In genomic region chr11:11570823-11571222, GRCh38 we compare ENCODE assay signal across 14 cellular contexts.
"Had no signal": no experiment of that assay in that cellular context is flagged by ENCODE, and none has a peak within 500 bp of the region (broad histone marks: within the 10 kb centered on the region; RNA-seq: fewer than 3 reads in every experiment).

No MANE protein-coding gene starts in this region.

- H3K36me3 Mint-ChIP-seq: naive thymus-derived CD4-positive, alpha-beta T cell had no signal

- DNase-seq: activated CD4-positive, alpha-beta memory T cell treated with anti-CD3 and anti-CD28 coated beads, Interleukin-2, amount 10 ng/mL, durations not matched to agents 7 days and 5 days; activated naive CD4-positive, alpha-beta T cell treated with Interleukin-2 at 50 U/mL for 16 hours; adrenal gland; dorsolateral prefrontal cortex; naive thymus-derived CD4-positive, alpha-beta T cell; retina; SHP77; stimulated activated CD4-positive, alpha-beta T cell treated with anti-CD3 and anti-CD28 coated beads, Interleukin-2, amount 100 ng/mL, for 24 hours; substantia nigra; upper lobe of right lung had no signal

- H3K27ac Mint-ChIP-seq: activated CD4-positive, alpha-beta memory T cell treated with anti-CD3 and anti-CD28 coated beads, Interleukin-2, amount 10 ng/mL, durations not matched to agents 7 days and 5 days; naive thymus-derived CD4-positive, alpha-beta T cell; T-helper 1 cell treated with Interleukin-12 subunit alpha and Interleukin-12 subunit beta and Interleukin-4 antibody, amounts not matched to agents 30 μg/mL and 1 μg/mL, for 36 hours had no signal

- H3K9me3 Mint-ChIP-seq: activated CD4-positive, alpha-beta memory T cell treated with anti-CD3 and anti-CD28 coated beads, Interleukin-2, amount 10 ng/mL, durations not matched to agents 7 days and 5 days; T-helper 1 cell treated with Interleukin-12 subunit alpha and Interleukin-12 subunit beta and Interleukin-4 antibody, amounts not matched to agents 30 μg/mL and 1 μg/mL, for 36 hours had no signal

- H3K4me3 Mint-ChIP-seq: activated CD4-positive, alpha-beta memory T cell treated with anti-CD3 and anti-CD28 coated beads, Interleukin-2, amount 10 ng/mL, durations not matched to agents 7 days and 5 days; naive thymus-derived CD4-positive, alpha-beta T cell; T-helper 1 cell treated with Interleukin-12 subunit alpha and Interleukin-12 subunit beta and Interleukin-4 antibody, amounts not matched to agents 30 μg/mL and 1 μg/mL, for 36 hours had no signal

- H3K4me3 ChIP-seq: adrenal gland, gastroesophageal sphincter, hepatocyte, upper lobe of right lung had no signal

- ATAC-seq: activated CD4-positive, CD25-positive, alpha-beta regulatory T cell treated with anti-CD3 and anti-CD28 coated beads, Interleukin-2, amount 50 U/mL, for 24 hours had no signal
